In the genomic region with DNA sequence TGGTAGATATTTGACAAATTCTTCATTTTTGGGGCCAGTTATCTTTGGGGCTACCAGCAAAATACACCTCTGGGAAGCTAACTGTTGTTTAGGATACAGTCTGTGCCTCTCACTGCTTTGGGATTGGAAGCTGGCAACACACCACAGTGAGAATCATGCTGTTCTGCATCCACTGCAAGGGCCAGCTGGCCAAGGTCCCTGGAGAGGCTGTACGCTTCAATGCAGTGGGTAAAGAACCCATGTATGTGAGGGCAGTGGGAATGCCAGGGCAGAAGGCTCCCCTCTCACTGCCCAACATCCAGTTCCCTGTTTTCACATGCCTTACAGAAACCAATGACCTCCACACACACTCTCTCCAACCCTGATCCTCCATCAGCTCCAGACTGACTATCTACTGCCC, we compare ENCODE assay signal across 17 cellular contexts. TPM values are rescaled to one million over a fixed set of nuclear protein-coding genes. Genes with fewer than 3 reads are reported as not detected.
DNase-seq lines count a peak whose midpoint lies in the region; ATAC-seq, FAIRE-seq and TF ChIP-seq lines count a peak whose summit lies in the region.
"Had no signal": no experiment of that assay in that cellular context is flagged by ENCODE, and none has a peak within 500 bp of the region (broad histone marks: within the 10 kb centered on the region; RNA-seq: fewer than 3 reads in every experiment).

No MANE protein-coding gene starts in this region.

- DNase-seq in GM12891 (ENCODE audit: insufficient read length, low spot score) = no peak
- DNase-seq in PC-9 = peak in 1 of 2 experiments; percentile 34
- no peak for DNase-seq in neural progenitor cell (ENCODE audit: low spot score)
- DNase-seq in NCI-H748 treated with DMSO at 0.1 percent for 48 hours (lab: John Stamatoyannopoulos, UW) = no peak
- DNase-seq: DND-41, GF-D8, KBM-7, NCI-H1436, NCI-H2029, NCI-H2171, NCI-H446 treated with DMSO at 0.1 percent for 48 hours, NCI-H82 had no signal

- no peak overlapping the region for H3K9ac ChIP-seq in BLaER1 treated with 17β-estradiol and CSF1 and Interleukin-3, amounts not matched to agents 10 nM and 100 nM
- no peak overlapping the region for H3K9ac ChIP-seq in neural progenitor cell

- no peaks in the 10 kb centered on the region for H3K9me2 ChIP-seq in PC-9 (ENCODE audit: insufficient read depth)

- peak overlapping the region in 5 of 11 experiments; percentile 1 to 66 (median 36); a peak in 6 of 22 replicates for H3K27ac ChIP-seq in BLaER1 treated with 17β-estradiol and CSF1 and Interleukin-3, amounts not matched to agents 10 nM and 100 nM
- peak overlapping the region; percentile 41 for H3K27ac ChIP-seq in PC-9
- peak overlapping the region; percentile 93 for H3K27ac ChIP-seq in neutrophil
- H3K27ac ChIP-seq in neural progenitor cell = no peak overlapping the region

- H3F3A ChIP-seq in PC-9 (ENCODE audit: insufficient read depth, low read depth) (peaks cover 20% of the 10 kb centered on the region), neural progenitor cell (ENCODE audit: low read depth) (peaks cover 7% of the 10 kb centered on the region)

- peaks cover 29 to 51% (median 41%) of the 10 kb centered on the region in 10 experiments for H3K4me1 ChIP-seq in BLaER1 treated with 17β-estradiol and CSF1 and Interleukin-3, amounts not matched to agents 10 nM and 100 nM
- H3K4me1 ChIP-seq in PC-9 (replicated peaks; ENCODE audit: insufficient read depth) = peaks cover 41% of the 10 kb centered on the region
- peaks cover 62 to 63% of the 10 kb centered on the region in 2 experiments for H3K4me1 ChIP-seq in neutrophil (ENCODE audit: control insufficient read depth in 1 of 2, insufficient read depth in 1 of 2, low read depth in 1 of 2, low read length in 1 of 2)
- H3K4me1 ChIP-seq in neural progenitor cell = peaks cover 4% of the 10 kb centered on the region

- no peaks in the 10 kb centered on the region for H3K9me3 Mint-ChIP-seq in neural progenitor cell
- H3K9me3 Mint-ChIP-seq: GM23338 had no signal

- no peak for TF ChIP-seq POLR2A in GM12891 (IDR thresholded peaks at IDR 0.05; ENCODE audit: low read depth, low read length)

- peaks cover 45 to 100% (median 77%) of the 10 kb centered on the region in 11 experiments; a peak in 21 of 22 replicates for H4K20me1 ChIP-seq in BLaER1 treated with 17β-estradiol and CSF1 and Interleukin-3, amounts not matched to agents 10 nM and 100 nM
- H4K20me1 ChIP-seq in PC-9 (ENCODE audit: insufficient read depth) = 0 out of 2 replicates have a peak, but pooled peaks cover 4% of the 10 kb centered on the region
- H4K20me1 ChIP-seq in neural progenitor cell (ENCODE audit: low read depth) = peaks cover 22% of the 10 kb centered on the region

- no peak overlapping the region for H3K4me3 Mint-ChIP-seq in neural progenitor cell
- H3K4me3 Mint-ChIP-seq: GM23338 had no signal

- no TSS peak for BruUV-seq in PC-9 (replicated peaks; lab: Mats Ljungman, UMichigan)

- no peaks in the 10 kb centered on the region for H3K27me3 Mint-ChIP-seq in neural progenitor cell (ENCODE audit: insufficient read depth, low read depth)

- peak; percentile 23 for FAIRE-seq in GM12891 (lab: Jason Lieb, UNC)
- FAIRE-seq: RCC 7860 had no signal

- no peaks in the 10 kb centered on the region for H3K9me3 ChIP-seq in BLaER1 treated with 17β-estradiol and CSF1 and Interleukin-3, amounts not matched to agents 10 nM and 100 nM (replicated peaks in 1 of 11)
- H3K9me3 ChIP-seq in PC-9 (ENCODE audit: insufficient read depth, low read depth) (no peaks in the 10 kb centered on the region), neutrophil (no peaks in the 10 kb centered on the region), neural progenitor cell (ENCODE audit: low read depth) (no peaks in the 10 kb centered on the region)

- no peak overlapping the region for H3K27ac Mint-ChIP-seq in neural progenitor cell
- H3K27ac Mint-ChIP-seq: GM23338 had no signal

- no peak overlapping the region for H3K4me3 ChIP-seq in BLaER1 treated with 17β-estradiol and CSF1 and Interleukin-3, amounts not matched to agents 10 nM and 100 nM
- H3K4me3 ChIP-seq in PC-9 = no peak overlapping the region
- H3K4me3 ChIP-seq in neutrophil (ENCODE audit: low read depth in 1 of 2, low read length in 1 of 2) = no peak overlapping the region
- no peak overlapping the region for H3K4me3 ChIP-seq in neural progenitor cell
- H3K4me3 ChIP-seq: GM23338 had no signal

- peak overlapping the region in 10 of 11 experiments; percentile 22 to 79 (median 62); a peak in 19 of 22 replicates for H3K4me2 ChIP-seq in BLaER1 treated with 17β-estradiol and CSF1 and Interleukin-3, amounts not matched to agents 10 nM and 100 nM
- H3K4me2 ChIP-seq in PC-9 = peak overlapping the region; percentile 13; the same call in 1 of the 2 replicates
- no peak overlapping the region for H3K4me2 ChIP-seq in neural progenitor cell
- H3K4me2 ChIP-seq: GM23338 had no signal

- H3K79me2 ChIP-seq in PC-9 (ENCODE audit: low read depth) = peaks cover 82% of the 10 kb centered on the region
- H3K79me2 ChIP-seq in neural progenitor cell (ENCODE audit: low read depth) = peaks cover 11% of the 10 kb centered on the region

- peaks cover 5% of the 10 kb centered on the region for H3K36me3 Mint-ChIP-seq in neural progenitor cell

- peaks cover under 1% of the 10 kb centered on the region for H3K4me1 Mint-ChIP-seq in neural progenitor cell

- ATAC-seq in HG02798 (IDR thresholded peaks at IDR 0.05; ENCODE audit: poor library complexity, unreplicated experiment) = no peak
- ATAC-seq: GM23338 had no signal

- CTCF ChIA-PET in PC-9 (lab: Charles Lee) = no interaction called here

- POLR2A ChIA-PET in PC-9 (lab: Charles Lee; ENCODE audit: unreplicated experiment) = no interaction called here

- intact Hi-C loops in PC-9 (cut with micrococcal nuclease; ENCODE audit: unreplicated experiment) = no loop called here

- H3K27me3 ChIP-seq in BLaER1 treated with 17β-estradiol and CSF1 and Interleukin-3, amounts not matched to agents 10 nM and 100 nM = no peaks in the 10 kb centered on the region
- H3K27me3 ChIP-seq in PC-9 (ENCODE audit: insufficient read depth, low read depth) (no peaks in the 10 kb centered on the region), neutrophil (no peaks in the 10 kb centered on the region), neural progenitor cell (no peaks in the 10 kb centered on the region)

- TF ChIP-seq CTCF in PC-9 (conservative IDR thresholded peaks at IDR 0.05) (no peak), neutrophil (IDR thresholded peaks at IDR 0.05) (no peak), neural progenitor cell (IDR thresholded peaks at IDR 0.05) (no peak)

- H3K36me3 ChIP-seq in BLaER1 treated with 17β-estradiol and CSF1 and Interleukin-3, amounts not matched to agents 10 nM and 100 nM = peaks cover 47 to 80% (median 72%) of the 10 kb centered on the region in 11 experiments
- H3K36me3 ChIP-seq in PC-9 (ENCODE audit: low read depth) (peaks cover 13% of the 10 kb centered on the region), neutrophil (peaks cover 25% of the 10 kb centered on the region), neural progenitor cell (no peaks in the 10 kb centered on the region)

- H2AFZ ChIP-seq in PC-9 = no peak overlapping the region
- no peak overlapping the region for H2AFZ ChIP-seq in neural progenitor cell (replicated peaks)
- H2AFZ ChIP-seq: GM23338 had no signal

TF ChIP-seq in GM12891, 5 proteins besides CTCF, POLR2A, EP300 and RAD21:
- TF ChIP-seq SPI1 (IDR thresholded peaks at IDR 0.05; ENCODE audit: low read depth, low read length) (no peak), PAX5 (IDR thresholded peaks at IDR 0.05; ENCODE audit: insufficient read depth, low read length, severe bottlenecking) (no peak), POLR2AphosphoS5 (IDR thresholded peaks at IDR 0.05; ENCODE audit: low read depth, low read length) (no peak), POU2F2 (IDR thresholded peaks at IDR 0.05; ENCODE audit: low read depth, low read length) (no peak)

RNA-seq across cellular contexts. Expression of gene ZDHHC3, which starts 20.1 kb away (rescaled TPM):
- polyA plus RNA-seq in GM12891 (2012; ENCODE audit: low read depth, missing spikeins) = 18.5 TPM
- total RNA-seq in PC-9 (2021) (107 and 118 TPM in 2 replicates), neural progenitor cell (ENCODE audit: low replicate concordance) (41.2 and 65.8 TPM in 2 replicates)

RNA-seq across cellular contexts. Expression of gene EXOSC7, which starts 20.1 kb away (rescaled TPM):
- 51.5 TPM for polyA plus RNA-seq in GM12891 (2012; ENCODE audit: low read depth, missing spikeins)
- total RNA-seq in PC-9 (2021) (56.2 and 58.0 TPM in 2 replicates), neural progenitor cell (ENCODE audit: low replicate concordance) (86.6 and 88.7 TPM in 2 replicates)
